ENCODE assay signal across 1 cellular context in genomic region chr16:89922477-89922883, GRCh38.
TF ChIP-seq lines count a peak whose summit lies in the region.

No MANE protein-coding gene starts in this region.

TF ChIP-seq in K562, 482 proteins besides CTCF, POLR2A, EP300 and RAD21 (continued from another document and continues in another):
- TF ChIP-seq HMGXB4 (CRISPR knock-in tag; IDR thresholded peaks at IDR 0.05) (no peak), ZNF165 (CRISPR knock-in tag; IDR thresholded peaks at IDR 0.05; ENCODE audit: borderline replicate concordance) (no peak), SMARCE1 (IDR thresholded peaks at IDR 0.05) (no peak), PHB (CRISPR knock-in tag; IDR thresholded peaks at IDR 0.05) (no peak), BACH1 (tag; IDR thresholded peaks at IDR 0.05) (no peak), MCM5 (IDR thresholded peaks at IDR 0.05; ENCODE audit: low read depth) (no peak), NEUROD1 (IDR thresholded peaks at IDR 0.05; ENCODE audit: borderline replicate concordance, low read depth, low read length, partially characterized antibody) (peak; percentile 19), RFX1 (IDR thresholded peaks at IDR 0.05) (no peak), RAD51 (IDR thresholded peaks at IDR 0.05; ENCODE audit: borderline replicate concordance, low read depth) (no peak), KDM5B (IDR thresholded peaks at IDR 0.05; ENCODE audit: insufficient replicate concordance, low read depth, low read length) (no peak), RHOXF2B (CRISPR knock-in tag; conservative IDR thresholded peaks at IDR 0.05) (no peak), ZNF280A (IDR thresholded peaks at IDR 0.05; ENCODE audit: low read depth, partially characterized antibody) (no peak), RCOR1 (IDR thresholded peaks at IDR 0.05; ENCODE audit: borderline replicate concordance in 1 of 2, low read depth in 2 of 2, low read length in 2 of 2) (0 out of 4 replicates have a peak, but pooled peaks of 1 of the 2 experiments have one; percentile 39), ZNF134 (CRISPR knock-in tag; conservative IDR thresholded peaks at IDR 0.05) (no peak), POU5F1 (IDR thresholded peaks at IDR 0.05; ENCODE audit: borderline replicate concordance, low read depth, low read length, partially characterized antibody) (no peak), ZNF12 (CRISPR knock-in tag; IDR thresholded peaks at IDR 0.05) (no peak), ADNP (tag; IDR thresholded peaks at IDR 0.05) (no peak), MNT (conservative IDR thresholded peaks at IDR 0.05) (peak; percentile 14 to 29; a peak in 1 of 4 replicates), HCFC1 (IDR thresholded peaks at IDR 0.05; ENCODE audit: low read depth, low read length) (no peak), MTA2 (IDR thresholded peaks at IDR 0.05; ENCODE audit: low read depth) (no peak), ZZZ3 (IDR thresholded peaks at IDR 0.05) (no peak), KAT7 (CRISPR knock-in tag; IDR thresholded peaks at IDR 0.05; ENCODE audit: borderline replicate concordance) (peak; percentile 92; the same call in 1 of the 2 replicates), LARP7 (IDR thresholded peaks at IDR 0.05) (no peak), POLR2B (IDR thresholded peaks at IDR 0.05; ENCODE audit: low read depth, partially characterized antibody) (no peak), OTX1 (CRISPR knock-in tag; IDR thresholded peaks at IDR 0.05) (no peak), ZNF212 (CRISPR knock-in tag; IDR thresholded peaks at IDR 0.05) (no peak), STAT6 (CRISPR knock-in tag; IDR thresholded peaks at IDR 0.05) (no peak)
- TF ChIP-seq, protein P1, sequence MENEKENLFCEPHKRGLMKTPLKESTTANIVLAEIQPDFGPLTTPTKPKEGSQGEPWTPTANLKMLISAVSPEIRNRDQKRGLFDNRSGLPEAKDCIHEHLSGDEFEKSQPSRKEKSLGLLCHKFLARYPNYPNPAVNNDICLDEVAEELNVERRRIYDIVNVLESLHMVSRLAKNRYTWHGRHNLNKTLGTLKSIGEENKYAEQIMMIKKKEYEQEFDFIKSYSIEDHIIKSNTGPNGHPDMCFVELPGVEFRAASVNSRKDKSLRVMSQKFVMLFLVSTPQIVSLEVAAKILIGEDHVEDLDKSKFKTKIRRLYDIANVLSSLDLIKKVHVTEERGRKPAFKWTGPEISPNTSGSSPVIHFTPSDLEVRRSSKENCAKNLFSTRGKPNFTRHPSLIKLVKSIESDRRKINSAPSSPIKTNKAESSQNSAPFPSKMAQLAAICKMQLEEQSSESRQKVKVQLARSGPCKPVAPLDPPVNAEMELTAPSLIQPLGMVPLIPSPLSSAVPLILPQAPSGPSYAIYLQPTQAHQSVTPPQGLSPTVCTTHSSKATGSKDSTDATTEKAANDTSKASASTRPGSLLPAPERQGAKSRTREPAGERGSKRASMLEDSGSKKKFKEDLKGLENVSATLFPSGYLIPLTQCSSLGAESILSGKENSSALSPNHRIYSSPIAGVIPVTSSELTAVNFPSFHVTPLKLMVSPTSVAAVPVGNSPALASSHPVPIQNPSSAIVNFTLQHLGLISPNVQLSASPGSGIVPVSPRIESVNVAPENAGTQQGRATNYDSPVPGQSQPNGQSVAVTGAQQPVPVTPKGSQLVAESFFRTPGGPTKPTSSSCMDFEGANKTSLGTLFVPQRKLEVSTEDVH (IDR thresholded peaks at IDR 0.05; ENCODE audit: low read depth, partially characterized antibody) = no peak
- TF ChIP-seq, protein P2, sequence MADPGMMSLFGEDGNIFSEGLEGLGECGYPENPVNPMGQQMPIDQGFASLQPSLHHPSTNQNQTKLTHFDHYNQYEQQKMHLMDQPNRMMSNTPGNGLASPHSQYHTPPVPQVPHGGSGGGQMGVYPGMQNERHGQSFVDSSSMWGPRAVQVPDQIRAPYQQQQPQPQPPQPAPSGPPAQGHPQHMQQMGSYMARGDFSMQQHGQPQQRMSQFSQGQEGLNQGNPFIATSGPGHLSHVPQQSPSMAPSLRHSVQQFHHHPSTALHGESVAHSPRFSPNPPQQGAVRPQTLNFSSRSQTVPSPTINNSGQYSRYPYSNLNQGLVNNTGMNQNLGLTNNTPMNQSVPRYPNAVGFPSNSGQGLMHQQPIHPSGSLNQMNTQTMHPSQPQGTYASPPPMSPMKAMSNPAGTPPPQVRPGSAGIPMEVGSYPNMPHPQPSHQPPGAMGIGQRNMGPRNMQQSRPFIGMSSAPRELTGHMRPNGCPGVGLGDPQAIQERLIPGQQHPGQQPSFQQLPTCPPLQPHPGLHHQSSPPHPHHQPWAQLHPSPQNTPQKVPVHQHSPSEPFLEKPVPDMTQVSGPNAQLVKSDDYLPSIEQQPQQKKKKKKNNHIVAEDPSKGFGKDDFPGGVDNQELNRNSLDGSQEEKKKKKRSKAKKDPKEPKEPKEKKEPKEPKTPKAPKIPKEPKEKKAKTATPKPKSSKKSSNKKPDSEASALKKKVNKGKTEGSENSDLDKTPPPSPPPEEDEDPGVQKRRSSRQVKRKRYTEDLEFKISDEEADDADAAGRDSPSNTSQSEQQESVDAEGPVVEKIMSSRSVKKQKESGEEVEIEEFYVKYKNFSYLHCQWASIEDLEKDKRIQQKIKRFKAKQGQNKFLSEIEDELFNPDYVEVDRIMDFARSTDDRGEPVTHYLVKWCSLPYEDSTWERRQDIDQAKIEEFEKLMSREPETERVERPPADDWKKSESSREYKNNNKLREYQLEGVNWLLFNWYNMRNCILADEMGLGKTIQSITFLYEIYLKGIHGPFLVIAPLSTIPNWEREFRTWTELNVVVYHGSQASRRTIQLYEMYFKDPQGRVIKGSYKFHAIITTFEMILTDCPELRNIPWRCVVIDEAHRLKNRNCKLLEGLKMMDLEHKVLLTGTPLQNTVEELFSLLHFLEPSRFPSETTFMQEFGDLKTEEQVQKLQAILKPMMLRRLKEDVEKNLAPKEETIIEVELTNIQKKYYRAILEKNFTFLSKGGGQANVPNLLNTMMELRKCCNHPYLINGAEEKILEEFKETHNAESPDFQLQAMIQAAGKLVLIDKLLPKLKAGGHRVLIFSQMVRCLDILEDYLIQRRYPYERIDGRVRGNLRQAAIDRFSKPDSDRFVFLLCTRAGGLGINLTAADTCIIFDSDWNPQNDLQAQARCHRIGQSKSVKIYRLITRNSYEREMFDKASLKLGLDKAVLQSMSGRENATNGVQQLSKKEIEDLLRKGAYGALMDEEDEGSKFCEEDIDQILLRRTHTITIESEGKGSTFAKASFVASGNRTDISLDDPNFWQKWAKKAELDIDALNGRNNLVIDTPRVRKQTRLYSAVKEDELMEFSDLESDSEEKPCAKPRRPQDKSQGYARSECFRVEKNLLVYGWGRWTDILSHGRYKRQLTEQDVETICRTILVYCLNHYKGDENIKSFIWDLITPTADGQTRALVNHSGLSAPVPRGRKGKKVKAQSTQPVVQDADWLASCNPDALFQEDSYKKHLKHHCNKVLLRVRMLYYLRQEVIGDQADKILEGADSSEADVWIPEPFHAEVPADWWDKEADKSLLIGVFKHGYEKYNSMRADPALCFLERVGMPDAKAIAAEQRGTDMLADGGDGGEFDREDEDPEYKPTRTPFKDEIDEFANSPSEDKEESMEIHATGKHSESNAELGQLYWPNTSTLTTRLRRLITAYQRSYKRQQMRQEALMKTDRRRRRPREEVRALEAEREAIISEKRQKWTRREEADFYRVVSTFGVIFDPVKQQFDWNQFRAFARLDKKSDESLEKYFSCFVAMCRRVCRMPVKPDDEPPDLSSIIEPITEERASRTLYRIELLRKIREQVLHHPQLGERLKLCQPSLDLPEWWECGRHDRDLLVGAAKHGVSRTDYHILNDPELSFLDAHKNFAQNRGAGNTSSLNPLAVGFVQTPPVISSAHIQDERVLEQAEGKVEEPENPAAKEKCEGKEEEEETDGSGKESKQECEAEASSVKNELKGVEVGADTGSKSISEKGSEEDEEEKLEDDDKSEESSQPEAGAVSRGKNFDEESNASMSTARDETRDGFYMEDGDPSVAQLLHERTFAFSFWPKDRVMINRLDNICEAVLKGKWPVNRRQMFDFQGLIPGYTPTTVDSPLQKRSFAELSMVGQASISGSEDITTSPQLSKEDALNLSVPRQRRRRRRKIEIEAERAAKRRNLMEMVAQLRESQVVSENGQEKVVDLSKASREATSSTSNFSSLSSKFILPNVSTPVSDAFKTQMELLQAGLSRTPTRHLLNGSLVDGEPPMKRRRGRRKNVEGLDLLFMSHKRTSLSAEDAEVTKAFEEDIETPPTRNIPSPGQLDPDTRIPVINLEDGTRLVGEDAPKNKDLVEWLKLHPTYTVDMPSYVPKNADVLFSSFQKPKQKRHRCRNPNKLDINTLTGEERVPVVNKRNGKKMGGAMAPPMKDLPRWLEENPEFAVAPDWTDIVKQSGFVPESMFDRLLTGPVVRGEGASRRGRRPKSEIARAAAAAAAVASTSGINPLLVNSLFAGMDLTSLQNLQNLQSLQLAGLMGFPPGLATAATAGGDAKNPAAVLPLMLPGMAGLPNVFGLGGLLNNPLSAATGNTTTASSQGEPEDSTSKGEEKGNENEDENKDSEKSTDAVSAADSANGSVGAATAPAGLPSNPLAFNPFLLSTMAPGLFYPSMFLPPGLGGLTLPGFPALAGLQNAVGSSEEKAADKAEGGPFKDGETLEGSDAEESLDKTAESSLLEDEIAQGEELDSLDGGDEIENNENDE (IDR thresholded peaks at IDR 0.05; ENCODE audit: low read depth, low read length) = no peak
- TF ChIP-seq, protein P3, sequence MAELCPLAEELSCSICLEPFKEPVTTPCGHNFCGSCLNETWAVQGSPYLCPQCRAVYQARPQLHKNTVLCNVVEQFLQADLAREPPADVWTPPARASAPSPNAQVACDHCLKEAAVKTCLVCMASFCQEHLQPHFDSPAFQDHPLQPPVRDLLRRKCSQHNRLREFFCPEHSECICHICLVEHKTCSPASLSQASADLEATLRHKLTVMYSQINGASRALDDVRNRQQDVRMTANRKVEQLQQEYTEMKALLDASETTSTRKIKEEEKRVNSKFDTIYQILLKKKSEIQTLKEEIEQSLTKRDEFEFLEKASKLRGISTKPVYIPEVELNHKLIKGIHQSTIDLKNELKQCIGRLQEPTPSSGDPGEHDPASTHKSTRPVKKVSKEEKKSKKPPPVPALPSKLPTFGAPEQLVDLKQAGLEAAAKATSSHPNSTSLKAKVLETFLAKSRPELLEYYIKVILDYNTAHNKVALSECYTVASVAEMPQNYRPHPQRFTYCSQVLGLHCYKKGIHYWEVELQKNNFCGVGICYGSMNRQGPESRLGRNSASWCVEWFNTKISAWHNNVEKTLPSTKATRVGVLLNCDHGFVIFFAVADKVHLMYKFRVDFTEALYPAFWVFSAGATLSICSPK (IDR thresholded peaks at IDR 0.05; ENCODE audit: borderline replicate concordance) = no peak
- TF ChIP-seq, protein P4, sequence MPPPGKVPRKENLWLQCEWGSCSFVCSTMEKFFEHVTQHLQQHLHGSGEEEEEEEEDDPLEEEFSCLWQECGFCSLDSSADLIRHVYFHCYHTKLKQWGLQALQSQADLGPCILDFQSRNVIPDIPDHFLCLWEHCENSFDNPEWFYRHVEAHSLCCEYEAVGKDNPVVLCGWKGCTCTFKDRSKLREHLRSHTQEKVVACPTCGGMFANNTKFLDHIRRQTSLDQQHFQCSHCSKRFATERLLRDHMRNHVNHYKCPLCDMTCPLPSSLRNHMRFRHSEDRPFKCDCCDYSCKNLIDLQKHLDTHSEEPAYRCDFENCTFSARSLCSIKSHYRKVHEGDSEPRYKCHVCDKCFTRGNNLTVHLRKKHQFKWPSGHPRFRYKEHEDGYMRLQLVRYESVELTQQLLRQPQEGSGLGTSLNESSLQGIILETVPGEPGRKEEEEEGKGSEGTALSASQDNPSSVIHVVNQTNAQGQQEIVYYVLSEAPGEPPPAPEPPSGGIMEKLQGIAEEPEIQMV (tag; conservative IDR thresholded peaks at IDR 0.05; ENCODE audit: low read depth) = no peak
